In genomic region chr7:87561702-87562101, GRCh38 we compare ENCODE assay signal across 29 cellular contexts. TPM values are rescaled to one million over a fixed set of nuclear protein-coding genes. Genes with fewer than 3 reads are reported as not detected.
"Had no signal": no experiment of that assay in that cellular context is flagged by ENCODE, and none has a peak within 500 bp of the region (broad histone marks: within the 10 kb centered on the region; RNA-seq: fewer than 3 reads in every experiment).

No MANE protein-coding gene starts in this region.

- H3K27me3 ChIP-seq: colonic mucosa, esophagus muscularis mucosa, esophagus squamous epithelium, foreskin keratinocyte, gastrocnemius medialis, gastroesophageal sphincter, heart left ventricle had no signal

- H3K27ac Mint-ChIP-seq: dendritic cell treated with granulocyte-macrophage colony-stimulating factor and Interleukin-4, amounts not matched to agents 40 ng/mL and 50 ng/mL, for 4 days; effector memory CD8-positive, alpha-beta T cell; endodermal cell had no signal

- H3K27me3 Mint-ChIP-seq: dendritic cell treated with granulocyte-macrophage colony-stimulating factor and Interleukin-4, amounts not matched to agents 40 ng/mL and 50 ng/mL, for 4 days; effector memory CD8-positive, alpha-beta T cell had no signal

- H3K36me3 ChIP-seq: colonic mucosa, esophagus muscularis mucosa, gastrocnemius medialis, gastroesophageal sphincter, heart left ventricle, heart right ventricle had no signal

- H3K4me3 ChIP-seq: colonic mucosa, coronary artery, dorsolateral prefrontal cortex, esophagus muscularis mucosa, esophagus squamous epithelium, gastrocnemius medialis, gastroesophageal sphincter, heart left ventricle, heart right ventricle had no signal

- H3K9me3 Mint-ChIP-seq: dendritic cell treated with granulocyte-macrophage colony-stimulating factor and Interleukin-4, amounts not matched to agents 40 ng/mL and 50 ng/mL, for 4 days; effector memory CD8-positive, alpha-beta T cell; endodermal cell had no signal

- H3K9me3 ChIP-seq: colonic mucosa, esophagus muscularis mucosa, esophagus squamous epithelium, gastrocnemius medialis, gastroesophageal sphincter, heart left ventricle, heart right ventricle had no signal

- FAIRE-seq: colon, endometrium, endothelial cell of umbilical vein, frontal cortex had no signal

- H3K4me1 ChIP-seq: colonic mucosa, esophagus muscularis mucosa, esophagus squamous epithelium, foreskin keratinocyte, gastrocnemius medialis, gastroesophageal sphincter, heart left ventricle, heart right ventricle had no signal

- DNase-seq: colonic mucosa; cortex of kidney; dermis blood vessel endothelial cell; dorsolateral prefrontal cortex; effector CD4-positive, alpha-beta T cell; effector CD8-positive, alpha-beta T cell; effector memory CD4-positive, alpha-beta T cell; effector memory CD8-positive, alpha-beta T cell; endodermal cell; erythroblast; esophagus squamous epithelium; foreskin fibroblast; foreskin keratinocyte; foreskin melanocyte; gastrocnemius medialis; glutamatergic neuron; head of caudate nucleus; heart left ventricle; heart right ventricle had no signal

- H3K27ac ChIP-seq: colonic mucosa, coronary artery, dorsolateral prefrontal cortex, epithelial cell of prostate, esophagus muscularis mucosa, esophagus squamous epithelium, foreskin keratinocyte, gastrocnemius medialis, gastroesophageal sphincter, heart left ventricle, heart right ventricle had no signal

- H3K4me3 Mint-ChIP-seq: dendritic cell treated with granulocyte-macrophage colony-stimulating factor and Interleukin-4, amounts not matched to agents 40 ng/mL and 50 ng/mL, for 4 days; effector memory CD8-positive, alpha-beta T cell; endodermal cell had no signal

- ATAC-seq: effector memory CD8-positive, alpha-beta T cell; esophagus mucosa; foreskin keratinocyte; gastrocnemius medialis; gastroesophageal sphincter; heart left ventricle; heart right ventricle had no signal

RNA-seq across cellular contexts. Expression of gene ABCB1, which starts 39.0 kb away (rescaled TPM):
- total RNA-seq: foreskin keratinocyte had no signal
- polyA plus RNA-seq: foreskin keratinocyte had no signal
